8 cellular contexts compared by ENCODE assay signal in genomic region chr9:89597711-89598707, GRCh38. TPM values are rescaled to one million over a fixed set of nuclear protein-coding genes. Genes with fewer than 3 reads are reported as not detected.
DNase-seq lines count a peak whose midpoint lies in the region; ATAC-seq and TF ChIP-seq lines count a peak whose summit lies in the region.

No MANE protein-coding gene starts in this region.

- H3K4me1 ChIP-seq in MM.1S (ENCODE audit: low read length) (no peaks in the 10 kb centered on the region), colonic mucosa (no peaks in the 10 kb centered on the region), left lung (peaks cover 0 to 3% of the 10 kb centered on the region in 2 donors)

- H3K4me3 ChIP-seq in MM.1S (ENCODE audit: low read length) (no peak overlapping the region), WI38 (ENCODE audit: low read depth, low read length) (no peak overlapping the region), colonic mucosa (no peak overlapping the region), left lung (no peak overlapping the region)

- no peak overlapping the region for H3K9ac ChIP-seq in MM.1S (ENCODE audit: low read length)
- no peak overlapping the region for H3K9ac ChIP-seq in colonic mucosa (ENCODE audit: low read depth in 2 of 2, low read length in 2 of 2)

- H3K36me3 ChIP-seq in MM.1S (replicated peaks; ENCODE audit: insufficient read depth, low read length) = no peaks in the 10 kb centered on the region
- H3K36me3 ChIP-seq in colonic mucosa = no peaks in the 10 kb centered on the region
- H3K36me3 ChIP-seq in left lung = no peaks in the 10 kb centered on the region

- no peak overlapping the region for H3K4me2 ChIP-seq in MM.1S (ENCODE audit: low read depth, low read length)

- peak; percentile 90 for TF ChIP-seq CTCF in MM.1S (IDR thresholded peaks at IDR 0.05; ENCODE audit: low read length)
- TF ChIP-seq CTCF in WI38 (IDR thresholded peaks at IDR 0.05; ENCODE audit: low read depth, low read length) = peak; percentile 67
- peak; percentile 71 for TF ChIP-seq CTCF in colonic mucosa (IDR thresholded peaks at IDR 0.05)
- TF ChIP-seq CTCF in left lung (IDR thresholded peaks at IDR 0.05) = peak; percentile 77 to 79

- no peaks in the 10 kb centered on the region for H3K79me2 ChIP-seq in MM.1S (ENCODE audit: low read length)

- H3K27ac ChIP-seq in MM.1S (ENCODE audit: low read length) (no peak overlapping the region), colonic mucosa (no peak overlapping the region), left lung (no peak overlapping the region)

- ATAC-seq in left lung = peak; percentile 76
- no peak for ATAC-seq in HG03045 (IDR thresholded peaks at IDR 0.05; ENCODE audit: unreplicated experiment)

- no peaks in the 10 kb centered on the region for H3F3A ChIP-seq in MM.1S (ENCODE audit: insufficient read depth, low read length)

- H4K20me1 ChIP-seq in MM.1S (ENCODE audit: insufficient read depth, low read length) = no peaks in the 10 kb centered on the region

- DNase-seq in NCI-H2107 (lab: John Stamatoyannopoulos, UW) (peak; percentile 53), NCI-H2107 treated with DMSO at 0.1 percent for 48 hours (lab: John Stamatoyannopoulos, UW; ENCODE audit: unreplicated experiment) (no peak), MM.1S (peak; percentile 70), colonic mucosa (peak; percentile 75), left lung (no peak)
- peak; percentile 19 for DNase-seq in stimulated activated CD8-positive, alpha-beta memory T cell treated with anti-CD3 and anti-CD28 coated beads, Interleukin-4, amount 100 ng/mL, for 24 hours (ENCODE audit: low read depth)

- intact Hi-C loops in colonic mucosa (cut with DNase I) (loop anchor here (2.0 to 10.0 kb wide), 2 partner anchors 505 to 1277 kb away; no protein-coding TSS in a partner anchor), left lung (cut with DNase I) (loop anchor here in 1 of 2 donors (5.0 kb wide), 1 partner anchor 509 kb away; no protein-coding TSS in a partner anchor)

- H3K9me3 ChIP-seq in MM.1S (replicated peaks; ENCODE audit: insufficient read depth, low read length) (no peaks in the 10 kb centered on the region), colonic mucosa (no peaks in the 10 kb centered on the region), left lung (no peaks in the 10 kb centered on the region)

- H3K27me3 ChIP-seq in MM.1S (replicated peaks; ENCODE audit: insufficient read depth, low read length) = 0 out of 2 replicates have a peak, but pooled peaks cover 4% of the 10 kb centered on the region
- H3K27me3 ChIP-seq in colonic mucosa = no peaks in the 10 kb centered on the region
- H3K27me3 ChIP-seq in left lung = no peaks in the 10 kb centered on the region

- no peak overlapping the region for H2AFZ ChIP-seq in MM.1S (ENCODE audit: low read length)

- no peaks in the 10 kb centered on the region for H3K9me2 ChIP-seq in MM.1S (replicated peaks; ENCODE audit: insufficient read depth, low read length)

RNA-seq across cellular contexts. Expression of gene GADD45G, which starts 6.8 kb away (rescaled TPM):
- total RNA-seq in colonic mucosa (10 to 100 TPM in 1 of 2 donors, 1 to 10 TPM in 1; 8.1 to 10.8 TPM), left lung (10 to 100 TPM; 11.2 to 12.6 TPM)

Comparison
In these comparisons a context has a peak if more than half of its experiments do, and no peak if none do; other contexts are left out.
1. DNase-seq: peak in NCI-H2107 (single experiment), MM.1S (single experiment), colonic mucosa (single experiment) and stimulated activated CD8-positive, alpha-beta memory T cell treated with anti-CD3 and anti-CD28 coated beads, Interleukin-4, amount 100 ng/mL, for 24 hours (single experiment); none in NCI-H2107 treated with DMSO at 0.1 percent for 48 hours (single experiment) and left lung (0 of 2).
2. Peak in every context shown above with its lines, with median percentiles within 50 percentile points of each other: CTCF ChIP-seq.